Comparison of ENCODE assay signal across 8 cellular contexts in the genomic region with DNA sequence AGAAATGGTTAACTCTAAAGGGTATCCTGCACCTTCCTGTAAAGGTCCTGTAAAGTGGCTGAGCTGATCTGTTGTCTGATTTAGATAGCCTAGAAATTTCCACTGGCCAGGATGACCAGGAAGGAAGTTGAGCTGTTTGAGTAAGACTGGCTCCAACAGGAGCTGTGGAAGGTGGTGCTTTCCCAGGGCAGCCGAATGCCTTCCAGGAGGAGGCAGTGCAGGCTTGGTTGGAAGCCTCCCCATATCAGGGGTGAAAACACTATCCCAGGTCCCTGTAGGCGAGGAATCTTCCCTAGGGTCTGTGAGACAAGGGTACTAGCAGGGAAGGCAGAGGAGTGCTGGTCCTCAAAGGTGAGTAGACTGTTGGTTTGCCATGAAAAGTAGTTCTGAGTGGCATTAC.
A peak's percentile ranks its signal among the peaks of the same experiment; 100 is the strongest.
DNase-seq lines count a peak whose midpoint lies in the region; ATAC-seq and TF ChIP-seq lines count a peak whose summit lies in the region.

No MANE protein-coding gene starts in this region.

- H3K79me2 ChIP-seq in PC-3 (ENCODE audit: low read length) = no peaks in the 10 kb centered on the region

- H3K27ac ChIP-seq in PC-3 (ENCODE audit: low read length) = no peak overlapping the region
- H3K27ac ChIP-seq in gastroesophageal sphincter = no peak overlapping the region

- TF ChIP-seq CTCF in PC-3 (conservative IDR thresholded peaks at IDR 0.05; ENCODE audit: low read depth, low read length) (peak; percentile 55), gastroesophageal sphincter (IDR thresholded peaks at IDR 0.05) (peak in 3 of 4 experiments; percentile 15 to 61 (median 24))

- H3K4me1 ChIP-seq in PC-3 (ENCODE audit: insufficient read depth, low read length) (no peaks in the 10 kb centered on the region), gastroesophageal sphincter (no peaks in the 10 kb centered on the region)

- POLR2A ChIA-PET in PC-3 (lab: Charles Lee; ENCODE audit: unreplicated experiment) = no interaction called here

- no peak overlapping the region for H3K4me2 ChIP-seq in PC-3 (ENCODE audit: low read length)

- no TSS peak for BruUV-seq in PC-3 (replicated peaks; lab: Mats Ljungman, UMichigan)

- no peak overlapping the region for H3K9ac ChIP-seq in PC-3 (ENCODE audit: low read length)

- H3F3A ChIP-seq in PC-3 (ENCODE audit: low read length, unreplicated experiment) = no peaks in the 10 kb centered on the region

- 52 to 80% methylated on average over 1 to 2 of the region's 2 CpGs for WGBS in gastroesophageal sphincter (ENCODE audit: low coverage in 1 of 2), 2 donors

- ATAC-seq in PC-3 (peak; percentile 74), gastroesophageal sphincter (no peak), HG03460 (IDR thresholded peaks at IDR 0.05; ENCODE audit: unreplicated experiment) (no peak), GM21825 (IDR thresholded peaks at IDR 0.05; ENCODE audit: unreplicated experiment) (no peak), GM21367 (IDR thresholded peaks at IDR 0.05; ENCODE audit: unreplicated experiment) (no peak)

- H3K4me3 ChIP-seq in PC-3 (ENCODE audit: low read length) (no peak overlapping the region), gastroesophageal sphincter (no peak overlapping the region)

- intact Hi-C loops in PC-3 (cut with micrococcal nuclease) = loop anchor here (5.0 to 10.0 kb wide), 2 partner anchors 98 to 289 kb away; a partner anchor contains a TSS

- no peaks in the 10 kb centered on the region for H3K27me3 ChIP-seq in PC-3 (ENCODE audit: low read length)
- no peaks in the 10 kb centered on the region for H3K27me3 ChIP-seq in gastroesophageal sphincter

- H3K36me3 ChIP-seq in PC-3 (ENCODE audit: low read depth, low read length) = no peaks in the 10 kb centered on the region
- H3K36me3 ChIP-seq in gastroesophageal sphincter = no peaks in the 10 kb centered on the region

- TF ChIP-seq POLR2A in gastroesophageal sphincter (IDR thresholded peaks at IDR 0.05) = no peak

- TF ChIP-seq EP300 in gastroesophageal sphincter (IDR thresholded peaks at IDR 0.05) = no peak

- no peak overlapping the region for H2AFZ ChIP-seq in PC-3 (ENCODE audit: low read length)

- H4K20me1 ChIP-seq in PC-3 (ENCODE audit: low read length) = no peaks in the 10 kb centered on the region

- CTCF ChIA-PET in PC-3 (lab: Charles Lee) = interaction anchor here (1.0 kb wide), 1 partner anchor 99 kb away, joined by 5 read pairs; a partner anchor contains a TSS

- peak; percentile 13 for DNase-seq in GM03348 (ENCODE audit: low spot score)
- DNase-seq in PC-3 = peak; percentile 49
- DNase-seq in pulmonary artery endothelial cell (ENCODE audit: low read depth, low spot score) = peak; percentile 30
- DNase-seq in cortex of kidney (lab: John Stamatoyannopoulos, UW) = no peak

- H3K9me3 ChIP-seq in PC-3 (ENCODE audit: low read length) (no peaks in the 10 kb centered on the region), gastroesophageal sphincter (no peaks in the 10 kb centered on the region)

- H3K9me2 ChIP-seq in PC-3 (replicated peaks; ENCODE audit: low read length) = no peaks in the 10 kb centered on the region
